22 cellular contexts compared by ENCODE assay signal in the genomic region with DNA sequence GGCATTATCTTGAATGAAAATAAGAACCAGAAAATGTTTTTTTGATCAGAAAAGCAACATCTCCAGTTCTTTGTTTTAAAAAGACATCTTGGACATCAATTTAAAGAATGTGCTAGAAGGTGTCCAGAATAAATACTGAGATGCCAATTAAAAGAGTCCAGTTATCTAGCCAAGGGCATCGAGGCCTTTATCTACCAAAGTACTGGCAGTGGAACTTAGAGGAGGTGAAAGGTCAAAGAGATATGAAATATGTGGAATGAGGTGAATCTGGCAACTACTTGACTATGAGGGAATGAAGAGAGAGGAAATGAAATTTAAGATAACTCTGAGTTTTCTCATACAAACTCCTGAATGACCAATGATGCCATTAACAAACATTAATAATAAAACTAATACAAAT.
"Had no signal": no experiment of that assay in that cellular context is flagged by ENCODE, and none has a peak within 500 bp of the region (broad histone marks: within the 10 kb centered on the region; RNA-seq: fewer than 3 reads in every experiment).

No MANE protein-coding gene starts in this region.

- H3K4me1 Mint-ChIP-seq: stimulated activated effector memory CD8-positive, alpha-beta T cell treated with anti-CD3 and anti-CD28 coated beads, Interleukin-12 subunit alpha, Interleukin-12 subunit beta, amount 100 ng/mL, for 72 hours had no signal

- H3K27me3 Mint-ChIP-seq: dendritic cell treated with granulocyte-macrophage colony-stimulating factor and Interleukin-4, amounts not matched to agents 40 ng/mL and 50 ng/mL, for 4 days; effector memory CD8-positive, alpha-beta T cell; naive thymus-derived CD8-positive, alpha-beta T cell had no signal

- H3K27ac Mint-ChIP-seq: dendritic cell treated with granulocyte-macrophage colony-stimulating factor and Interleukin-4, amounts not matched to agents 40 ng/mL and 50 ng/mL, for 4 days; effector memory CD8-positive, alpha-beta T cell; stimulated activated effector memory CD8-positive, alpha-beta T cell treated with anti-CD3 and anti-CD28 coated beads, Interleukin-12 subunit alpha, Interleukin-12 subunit beta, amount 100 ng/mL, for 72 hours had no signal

- H3K36me3 ChIP-seq: esophagus squamous epithelium, heart left ventricle, neutrophil, suprapubic skin, tibial artery, upper lobe of left lung, uterus had no signal

- DNase-seq: effector memory CD8-positive, alpha-beta T cell; esophagus squamous epithelium; foreskin melanocyte; heart left ventricle; hippocampal formation; kidney glomerular epithelial cell; mucosa of descending colon; naive thymus-derived CD8-positive, alpha-beta T cell; right cardiac atrium; small intestine; stimulated activated CD4-positive, alpha-beta T cell treated with anti-CD3 and anti-CD28 coated beads, Interleukin-4, amount 100 ng/mL, for 1 hour; stimulated activated CD8-positive, alpha-beta memory T cell treated with anti-CD3 and anti-CD28 coated beads, Interleukin-4, amount 100 ng/mL, for 48 hours; stimulated activated naive CD8-positive, alpha-beta T cell treated with anti-CD3 and anti-CD28 coated beads, Interleukin-15, Interleukin-2, amounts not matched to agents 100 U/mL and 50 U/mL, for 24 hours; tibial artery; upper lobe of left lung; uterus had no signal

- H3K9me3 ChIP-seq: esophagus squamous epithelium, heart left ventricle, mucosa of descending colon, neutrophil, suprapubic skin, tibial artery, uterus had no signal

- H3K27me3 ChIP-seq: esophagus squamous epithelium, heart left ventricle, neutrophil, suprapubic skin, tibial artery, upper lobe of left lung, uterus had no signal

- ATAC-seq: effector memory CD8-positive, alpha-beta T cell; heart left ventricle; mucosa of descending colon; naive thymus-derived CD8-positive, alpha-beta T cell; right cardiac atrium; stimulated activated effector memory CD8-positive, alpha-beta T cell treated with anti-CD3 and anti-CD28 coated beads, Interleukin-12 subunit alpha, Interleukin-12 subunit beta, amount 100 ng/mL, for 72 hours; stimulated activated naive CD8-positive, alpha-beta T cell treated with anti-CD3 and anti-CD28 coated beads, Interleukin-15, Interleukin-2, amounts not matched to agents 100 U/mL and 50 U/mL, for 24 hours had no signal

- H3K4me3 Mint-ChIP-seq: dendritic cell treated with granulocyte-macrophage colony-stimulating factor and Interleukin-4, amounts not matched to agents 40 ng/mL and 50 ng/mL, for 4 days; effector memory CD8-positive, alpha-beta T cell; naive thymus-derived CD8-positive, alpha-beta T cell; stimulated activated effector memory CD8-positive, alpha-beta T cell treated with anti-CD3 and anti-CD28 coated beads, Interleukin-12 subunit alpha, Interleukin-12 subunit beta, amount 100 ng/mL, for 72 hours had no signal

- H3K4me3 ChIP-seq: esophagus squamous epithelium, heart left ventricle, mucosa of descending colon, suprapubic skin, tibial artery, upper lobe of left lung, uterus had no signal

- H3K4me1 ChIP-seq: esophagus squamous epithelium, heart left ventricle, suprapubic skin, tibial artery, upper lobe of left lung, uterus had no signal

- H3K36me3 Mint-ChIP-seq: stimulated activated effector memory CD8-positive, alpha-beta T cell treated with anti-CD3 and anti-CD28 coated beads, Interleukin-12 subunit alpha, Interleukin-12 subunit beta, amount 100 ng/mL, for 72 hours had no signal

- FAIRE-seq: colon, islet of Langerhans, small intestine had no signal

- H3K27ac ChIP-seq: esophagus squamous epithelium, heart left ventricle, neutrophil, suprapubic skin, tibial artery, upper lobe of left lung, uterus had no signal
